ENCODE assay signal across 20 cellular contexts in genomic region chr17:62456016-62456415, GRCh38. TPM values are rescaled to one million over a fixed set of nuclear protein-coding genes. Genes with fewer than 3 reads are reported as not detected.
DNase-seq lines count a peak whose midpoint lies in the region; ATAC-seq, FAIRE-seq and TF ChIP-seq lines count a peak whose summit lies in the region.
"Had no signal": no experiment of that assay in that cellular context is flagged by ENCODE, and none has a peak within 500 bp of the region (broad histone marks: within the 10 kb centered on the region; RNA-seq: fewer than 3 reads in every experiment).

No MANE protein-coding gene starts in this region.

- H3K27ac Mint-ChIP-seq in activated T-helper 17 cell treated with anti-CD3 and anti-CD28 coated beads, Interleukin-2, amount 50 U/mL, for 72 hours, result no peak overlapping the region
- H3K27ac Mint-ChIP-seq: CD4-positive, CD25-positive, alpha-beta regulatory T cell; CD8-positive, alpha-beta T cell had no signal

- TF ChIP-seq RAD21 in GM12878 (IDR thresholded peaks at IDR 0.05; ENCODE audit: insufficient read depth, low read depth, low read length), result no peak

- no peaks in the 10 kb centered on the region for H3K9me2 ChIP-seq in DOHH2 (replicated peaks; ENCODE audit: control insufficient read depth, low read length)
- no peaks in the 10 kb centered on the region for H3K9me2 ChIP-seq in OCI-LY7 (ENCODE audit: insufficient read depth, low read length)

- no peak for TF ChIP-seq EP300 in GM12878 (IDR thresholded peaks at IDR 0.05; ENCODE audit: borderline replicate concordance in 1 of 2, control insufficient read depth in 1 of 2, low read depth in 2 of 2, low read length in 2 of 2)

- H3K27ac ChIP-seq in DOHH2 (ENCODE audit: low read depth, low read length) (peak overlapping the region; percentile 100), OCI-LY7 (ENCODE audit: low read depth, low read length, poor library complexity, severe bottlenecking) (peak overlapping the region; percentile 98), GM12878 (ENCODE audit: control insufficient read depth, insufficient read depth) (0 out of 2 replicates have a peak overlapping the region, but pooled peaks have one; percentile 39), small intestine (ENCODE audit: low read depth in 1 of 2, low read length in 1 of 2) (no peak overlapping the region), left ventricle myocardium inferior (replicated peaks) (no peak overlapping the region)
- H3K27ac ChIP-seq: BLaER1, C4-2B, GM23248 had no signal

- no peak for TF ChIP-seq CTCF in DOHH2 (IDR thresholded peaks at IDR 0.05; ENCODE audit: low read depth, low read length, poor library complexity, severe bottlenecking)
- TF ChIP-seq CTCF in OCI-LY7 (conservative IDR thresholded peaks at IDR 0.05; ENCODE audit: low read length), result no peak
- no peak for TF ChIP-seq CTCF in GM12878 (IDR thresholded peaks at IDR 0.05 in 2 of 3, conservative IDR thresholded peaks at IDR 0.05 in 1 of 3; ENCODE audit: control insufficient read depth in 2 of 3, extremely low read depth in 1 of 3, insufficient read depth in 1 of 3, low read depth in 3 of 3, low read length in 3 of 3)
- TF ChIP-seq CTCF in left ventricle myocardium inferior (IDR thresholded peaks at IDR 0.05; ENCODE audit: borderline replicate concordance), result no peak

- SMC1A ChIA-PET in GM12878 (lab: Charles Lee; ENCODE audit: uncharacterized antibody, unreplicated experiment), result interaction anchor here (0.9 kb wide), 1 partner anchor 26 kb away, joined by 3 read pairs; no protein-coding TSS in a partner anchor

- H3K4me1 ChIP-seq in DOHH2 (ENCODE audit: control insufficient read depth, low read length) (peaks cover 90% of the 10 kb centered on the region), OCI-LY7 (ENCODE audit: insufficient read depth, low read length, poor library complexity, severe bottlenecking) (peaks cover 85% of the 10 kb centered on the region), GM12878 (ENCODE audit: control insufficient read depth, insufficient read depth, low read length) (peaks cover 44% of the 10 kb centered on the region), small intestine (ENCODE audit: control insufficient read depth in 2 of 2, insufficient read depth in 1 of 2, low read depth in 1 of 2, low read length in 1 of 2) (no peaks in the 10 kb centered on the region), left ventricle myocardium inferior (no peaks in the 10 kb centered on the region)
- H3K4me1 ChIP-seq: Caco-2 had no signal

- CTCF ChIA-PET in OCI-LY7 (lab: Charles Lee; ENCODE audit: unreplicated experiment), result no interaction called here
- CTCF ChIA-PET in GM12878 (lab: Yijun Ruan, JAX), result no interaction called here

- no peak overlapping the region for H3K4me3 Mint-ChIP-seq in activated T-helper 17 cell treated with anti-CD3 and anti-CD28 coated beads, Interleukin-2, amount 50 U/mL, for 72 hours
- H3K4me3 Mint-ChIP-seq: CD4-positive, CD25-positive, alpha-beta regulatory T cell; CD8-positive, alpha-beta T cell had no signal

- no peak for FAIRE-seq in GM12878 (lab: Jason Lieb, UNC)
- no peak for FAIRE-seq in small intestine (lab: Jason Lieb, UNC)
- FAIRE-seq: GM12892, H1 had no signal

- peaks cover 3% of the 10 kb centered on the region; the same call in 1 of the 2 replicates for H3K36me3 ChIP-seq in DOHH2 (ENCODE audit: control insufficient read depth, low read length)
- H3K36me3 ChIP-seq in OCI-LY7 (ENCODE audit: insufficient read depth, low read length), result no peaks in the 10 kb centered on the region
- H3K36me3 ChIP-seq in GM12878 (ENCODE audit: control insufficient read depth in 2 of 2, insufficient read depth in 2 of 2, low read length in 1 of 2), result no peaks in the 10 kb centered on the region
- no peaks in the 10 kb centered on the region for H3K36me3 ChIP-seq in small intestine (ENCODE audit: control insufficient read depth in 2 of 2, insufficient read depth in 2 of 2, low read length in 2 of 2)
- H3K36me3 ChIP-seq in left ventricle myocardium inferior, result no peaks in the 10 kb centered on the region
- H3K36me3 ChIP-seq: BLaER1 had no signal

- H3K79me2 ChIP-seq in DOHH2 (ENCODE audit: control insufficient read depth, low read length), result no peaks in the 10 kb centered on the region
- H3K79me2 ChIP-seq in OCI-LY7 (ENCODE audit: insufficient read depth, low read depth, low read length), result no peaks in the 10 kb centered on the region
- H3K79me2 ChIP-seq in GM12878 (ENCODE audit: control insufficient read depth, insufficient read depth, low read length), result no peaks in the 10 kb centered on the region

- WGBS in GM12878 (ENCODE audit: insufficient coverage, insufficient replicate concordance, low lambda C conversion rate, missing lambda C conversion rate), result 98% methylated on average over 7 of the region's 7 CpGs
- 85 to 94% (median 93%) methylated on average over 7 of the region's 7 CpGs for WGBS in small intestine, 3 donors

- H4K20me1 ChIP-seq in DOHH2 (ENCODE audit: control insufficient read depth, insufficient read depth, low read depth, low read length) (no peaks in the 10 kb centered on the region), OCI-LY7 (ENCODE audit: insufficient read depth, low read length) (no peaks in the 10 kb centered on the region), GM12878 (ENCODE audit: control insufficient read depth, insufficient read depth) (no peaks in the 10 kb centered on the region)
- H4K20me1 ChIP-seq: BLaER1 had no signal

- intact Hi-C loops in OCI-LY7 (cut with micrococcal nuclease; ENCODE audit: unreplicated experiment), result no loop called here
- intact Hi-C loops in GM12878 (cut with micrococcal nuclease; ENCODE audit: unreplicated experiment), result no loop called here
- intact Hi-C loops in left ventricle myocardium inferior (cut with micrococcal nuclease), result no loop called here

- H3K4me1 Mint-ChIP-seq in activated T-helper 17 cell treated with anti-CD3 and anti-CD28 coated beads, Interleukin-2, amount 50 U/mL, for 72 hours, result no peaks in the 10 kb centered on the region

- no peak for ATAC-seq in GM12878
- no peak for ATAC-seq in activated T-helper 17 cell treated with anti-CD3 and anti-CD28 coated beads, Interleukin-2, amount 50 U/mL, for 72 hours (replicated peaks)
- ATAC-seq: CD8-positive, alpha-beta T cell had no signal

- H2AFZ ChIP-seq in OCI-LY7 (ENCODE audit: low read length) (peak overlapping the region; percentile 57; the same call in 1 of the 2 replicates), GM12878 (ENCODE audit: control insufficient read depth, low read depth, low read length) (no peak overlapping the region)
- H2AFZ ChIP-seq: GM23248 had no signal

- no peak overlapping the region for H3K9ac ChIP-seq in GM12878 (ENCODE audit: control insufficient read depth, insufficient read depth, low read length)
- H3K9ac ChIP-seq: BLaER1, GM23248 had no signal

- H3K36me3 Mint-ChIP-seq in activated T-helper 17 cell treated with anti-CD3 and anti-CD28 coated beads, Interleukin-2, amount 50 U/mL, for 72 hours (ENCODE audit: low read depth), result peaks cover 8% of the 10 kb centered on the region

- H3K9me3 Mint-ChIP-seq in activated T-helper 17 cell treated with anti-CD3 and anti-CD28 coated beads, Interleukin-2, amount 50 U/mL, for 72 hours, result no peaks in the 10 kb centered on the region
- H3K9me3 Mint-ChIP-seq: CD4-positive, CD25-positive, alpha-beta regulatory T cell; CD8-positive, alpha-beta T cell had no signal

- H3K4me2 ChIP-seq in DOHH2 (ENCODE audit: low read length) (peak overlapping the region; percentile 90), OCI-LY7 (ENCODE audit: low read length) (peak overlapping the region; percentile 18), GM12878 (ENCODE audit: control insufficient read depth, insufficient read depth) (no peak overlapping the region)

- DNase-seq in OCI-LY7 (ENCODE audit: low spot score) (no peak), GM12878 (ENCODE audit: low read depth, low spot score) (no peak), small intestine (no peak), 8988T (no peak), left ventricle myocardium inferior (no peak)
- DNase-seq: Caco-2; CD4-positive, CD25-positive, alpha-beta regulatory T cell; CD8-positive, alpha-beta T cell; DMS153; DMS79; GF-D8; GM23248; H7; HCEC 1CT had no signal

- in situ Hi-C loops in GM12878 (cut with MboI), result no loop called here

- H3K27me3 ChIP-seq in DOHH2 (ENCODE audit: control insufficient read depth, low read length) (no peaks in the 10 kb centered on the region), GM12878 (replicated peaks in 1 of 2; ENCODE audit: control insufficient read depth in 2 of 2, insufficient read depth in 2 of 2, low read length in 1 of 2) (no peaks in the 10 kb centered on the region), small intestine (ENCODE audit: control insufficient read depth in 2 of 2, insufficient read depth in 2 of 2, low read length in 2 of 2) (no peaks in the 10 kb centered on the region), left ventricle myocardium inferior (ENCODE audit: low read depth) (no peaks in the 10 kb centered on the region)
- H3K27me3 ChIP-seq: BLaER1 had no signal

- no peaks in the 10 kb centered on the region for H3K27me3 Mint-ChIP-seq in activated T-helper 17 cell treated with anti-CD3 and anti-CD28 coated beads, Interleukin-2, amount 50 U/mL, for 72 hours

- H3K4me3 ChIP-seq in DOHH2 (ENCODE audit: low read length) (no peak overlapping the region), OCI-LY7 (ENCODE audit: low read depth, low read length, poor library complexity, severe bottlenecking) (no peak overlapping the region), GM12878 (no peak overlapping the region), small intestine (ENCODE audit: low read depth in 1 of 2, low read length in 2 of 2) (no peak overlapping the region), left ventricle myocardium inferior (no peak overlapping the region)
- H3K4me3 ChIP-seq: BLaER1, GM23248 had no signal

- TF ChIP-seq POLR2A in GM12878 (IDR thresholded peaks at IDR 0.05; ENCODE audit: low read depth, low read length), result no peak

- POLR2A ChIA-PET in OCI-LY7 (lab: Charles Lee) (interaction anchor here (1.3 to 1.4 kb wide), 3 partner anchors 10 to 32 kb away, joined by 3 to 4 read pairs (median 3); partner anchors contain the start of gene METTL2A), GM12878 (lab: Charles Lee) (interaction anchor here (1.2 kb wide), 1 partner anchor 26 kb away, joined by 3 read pairs; no protein-coding TSS in a partner anchor)

- RAD21 ChIA-PET in GM12878 (lab: Charles Lee; ENCODE audit: unreplicated experiment), result no interaction called here

- BruUV-seq in OCI-LY7 (replicated peaks; lab: Mats Ljungman, UMichigan), result no TSS peak
- no TSS peak for BruUV-seq in GM12878 (replicated peaks; lab: Mats Ljungman, UMichigan)

- peaks cover 32% of the 10 kb centered on the region for H3F3A ChIP-seq in DOHH2 (ENCODE audit: control insufficient read depth, insufficient read depth)

- no peaks in the 10 kb centered on the region for H3K9me3 ChIP-seq in DOHH2 (ENCODE audit: control insufficient read depth, insufficient read depth, low read length)
- no peaks in the 10 kb centered on the region for H3K9me3 ChIP-seq in OCI-LY7 (ENCODE audit: low read length)
- H3K9me3 ChIP-seq in GM12878 (replicated peaks; ENCODE audit: control insufficient read depth, insufficient read depth, low read length), result no peaks in the 10 kb centered on the region
- no peaks in the 10 kb centered on the region for H3K9me3 ChIP-seq in small intestine (ENCODE audit: control insufficient read depth, low read depth)
- H3K9me3 ChIP-seq in left ventricle myocardium inferior (replicated peaks), result no peaks in the 10 kb centered on the region
- H3K9me3 ChIP-seq: BLaER1, Caco-2 had no signal

RNA-seq across cellular contexts. Expression of gene TLK2, which starts 22.6 kb away (rescaled TPM):
- total RNA-seq in OCI-LY7 (2014; rRNA removed; shearing (Covaris generic)), result 36.6 and 46.6 TPM in 2 replicates
- 58.9 and 60.1 TPM in 2 replicates for total RNA-seq in OCI-LY7 (2022)
- 93.3 and 107 TPM in 2 replicates for total RNA-seq in GM12878 (2013; cell fraction: nucleolus; rRNA removed)
- total RNA-seq in GM12878 (2014; rRNA removed), result 31.6 and 33.6 TPM in 2 replicates
- 46.2 and 49.7 TPM in 2 replicates for total RNA-seq in GM12878 (2014; rRNA removed; fragmentation: Illumina TruSeq; extraction: Trizol)
- 39.2 and 43.8 TPM in 2 replicates for total RNA-seq in GM12878 (2021)
- 11.0 TPM for polyA plus RNA-seq in GM12878 (2011; ENCODE audit: low read depth)
- polyA plus RNA-seq in GM12878 (2011; rRNA removed), result 51.2 and 56.9 TPM in 2 replicates
- polyA plus RNA-seq in GM12878 (2011; cell fraction: cytosol; rRNA removed), result 39.2 and 50.1 TPM in 2 replicates
- polyA plus RNA-seq in GM12878 (2011; cell fraction: nucleus; rRNA removed), result 29.8 and 35.4 TPM in 2 replicates
- 18.8 and 19.8 TPM in 2 replicates for polyA plus RNA-seq in GM12878 (2012)
- polyA plus RNA-seq in GM12878 (2014; fragmentation: Illumina TruSeq; extraction: Trizol), result 36.1 and 44.9 TPM in 2 replicates
- 10 to 100 TPM; 12.1 to 14.7 TPM for polyA plus RNA-seq in GM12878 (2014; fragmentation: Nextera tagmentation; extraction: Ambion mirVana)
- polyA plus RNA-seq in GM12878 (2014; rRNA removed), result 22.0 and 23.4 TPM in 2 replicates
- 10 to 100 TPM; 12.6 to 17.9 TPM for polyA plus RNA-seq in GM12878 (2016; fragmentation: Nextera tagmentation; extraction: Ambion mirVana)
- 116 and 117 TPM in 2 replicates for polyA minus RNA-seq in GM12878 (2011; rRNA and poly(A)+ RNA removed)
- 23.4 and 41.0 TPM in 2 replicates for polyA minus RNA-seq in GM12878 (2011; cell fraction: cytosol; rRNA and poly(A)+ RNA removed)
- polyA minus RNA-seq in GM12878 (2011; cell fraction: nucleus; rRNA and poly(A)+ RNA removed), result 27.4 and 56.3 TPM in 2 replicates
- 10 to 100 TPM; 13.0 to 18.6 (median 13.9) TPM for polyA plus RNA-seq in small intestine
- total RNA-seq in left ventricle myocardium inferior, result 34.5 TPM
- total RNA-seq in activated T-helper 17 cell treated with anti-CD3 and anti-CD28 coated beads, Interleukin-2, amount 50 U/mL, for 72 hours, result 10 to 100 TPM; 42.5 to 43.9 TPM

RNA-seq across cellular contexts. Expression of gene METTL2A, which starts 32.3 kb away (rescaled TPM):
- total RNA-seq in OCI-LY7 (2014; rRNA removed; shearing (Covaris generic)), result 18.4 and 24.9 TPM in 2 replicates
- 32.2 and 33.3 TPM in 2 replicates for total RNA-seq in OCI-LY7 (2022)
- total RNA-seq in GM12878 (2013; cell fraction: nucleolus; rRNA removed), result 36.6 and 37.1 TPM in 2 replicates
- 26.0 and 26.8 TPM in 2 replicates for total RNA-seq in GM12878 (2014; rRNA removed)
- total RNA-seq in GM12878 (2014; rRNA removed; fragmentation: Illumina TruSeq; extraction: Trizol), result 23.8 and 27.6 TPM in 2 replicates
- 21.2 and 23.1 TPM in 2 replicates for total RNA-seq in GM12878 (2021)
- 5.5 TPM for polyA plus RNA-seq in GM12878 (2011; ENCODE audit: low read depth)
- polyA plus RNA-seq in GM12878 (2011; rRNA removed), result 21.9 and 30.5 TPM in 2 replicates
- 15.3 and 16.0 TPM in 2 replicates for polyA plus RNA-seq in GM12878 (2011; cell fraction: cytosol; rRNA removed)
- polyA plus RNA-seq in GM12878 (2011; cell fraction: nucleus; rRNA removed), result 7.2 and 8.8 TPM in 2 replicates
- 9.9 and 11.5 TPM in 2 replicates for polyA plus RNA-seq in GM12878 (2012)
- 20.6 and 20.8 TPM in 2 replicates for polyA plus RNA-seq in GM12878 (2014; fragmentation: Illumina TruSeq; extraction: Trizol)
- polyA plus RNA-seq in GM12878 (2014; fragmentation: Nextera tagmentation; extraction: Ambion mirVana), result 10 to 100 TPM; 24.5 to 31.5 TPM
- 18.3 and 19.7 TPM in 2 replicates for polyA plus RNA-seq in GM12878 (2014; rRNA removed)
- polyA plus RNA-seq in GM12878 (2016; fragmentation: Nextera tagmentation; extraction: Ambion mirVana), result 10 to 100 TPM; 29.6 to 34.0 TPM
- polyA minus RNA-seq in GM12878 (2011; rRNA and poly(A)+ RNA removed), result 18.1 and 22.1 TPM in 2 replicates
- polyA minus RNA-seq in GM12878 (2011; cell fraction: cytosol; rRNA and poly(A)+ RNA removed), result 8.3 and 10.3 TPM in 2 replicates
- polyA minus RNA-seq in GM12878 (2011; cell fraction: nucleus; rRNA and poly(A)+ RNA removed), result 7.1 and 20.9 TPM in 2 replicates
- 10 to 100 TPM in 1 of 3 donors, 1 to 10 TPM in 2; 6.5 to 16.9 (median 6.7) TPM for polyA plus RNA-seq in small intestine
- total RNA-seq in left ventricle myocardium inferior, result 14.9 TPM
- 10 to 100 TPM; 21.2 to 30.3 TPM for total RNA-seq in activated T-helper 17 cell treated with anti-CD3 and anti-CD28 coated beads, Interleukin-2, amount 50 U/mL, for 72 hours

Comparison
In these comparisons a context has a peak if more than half of its experiments do, and no peak if none do; other contexts are left out.
1. H3K27ac ChIP-seq: peak in DOHH2 (single experiment), OCI-LY7 (single experiment) and GM12878 (single experiment); none in small intestine (0 of 2) and left ventricle myocardium inferior (single experiment).